1 cellular context compared by ENCODE assay signal in genomic region chr18:36309436-36310391, GRCh38.
TF ChIP-seq lines count a peak whose summit lies in the region.

No MANE protein-coding gene starts in this region.

TF ChIP-seq in GM23338, 12 proteins besides CTCF, POLR2A, EP300 and RAD21 (continued from another document):
- TF ChIP-seq ZNF462 (CRISPR knock-in tag; IDR thresholded peaks at IDR 0.05) (no peak), ZNF114 (CRISPR knock-in tag; IDR thresholded peaks at IDR 0.05) (no peak), EZH2 (IDR thresholded peaks at IDR 0.05; ENCODE audit: low read depth, unreplicated experiment) (no peak)
